1 cellular context compared by ENCODE assay signal in the genomic region with DNA sequence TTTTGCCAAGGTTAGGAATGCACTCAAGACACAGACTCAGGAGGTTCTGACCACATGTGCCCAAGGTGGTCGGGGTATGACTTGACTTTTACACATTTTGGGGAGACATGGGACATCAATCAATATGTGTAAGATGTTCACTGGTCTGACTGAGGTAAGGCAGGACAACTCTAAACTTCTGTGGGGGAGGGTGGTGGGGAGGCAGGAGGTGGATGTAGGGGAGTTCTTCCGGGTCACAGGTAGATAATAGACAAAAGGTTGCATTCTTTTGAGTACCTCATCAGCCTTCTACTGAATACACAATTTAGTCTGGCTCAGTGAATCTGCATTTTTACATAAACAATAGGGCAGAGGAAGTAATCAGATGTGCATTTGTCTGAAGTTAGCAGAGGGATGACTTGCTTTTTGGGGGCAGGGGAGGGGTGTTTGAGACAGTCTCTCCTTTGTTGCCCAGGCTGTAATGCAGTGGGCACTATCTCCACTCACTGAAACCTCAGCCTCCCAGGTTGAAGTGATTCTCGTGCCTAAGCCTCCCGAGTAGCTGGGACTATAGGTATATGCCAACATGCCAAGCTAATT.
A peak's percentile ranks its signal among the peaks of the same experiment; 100 is the strongest.
TF ChIP-seq lines count a peak whose summit lies in the region.

No MANE protein-coding gene starts in this region.

TF ChIP-seq in HepG2, 621 proteins besides CTCF, POLR2A, EP300 and RAD21:
- TF ChIP-seq, protein P1, sequence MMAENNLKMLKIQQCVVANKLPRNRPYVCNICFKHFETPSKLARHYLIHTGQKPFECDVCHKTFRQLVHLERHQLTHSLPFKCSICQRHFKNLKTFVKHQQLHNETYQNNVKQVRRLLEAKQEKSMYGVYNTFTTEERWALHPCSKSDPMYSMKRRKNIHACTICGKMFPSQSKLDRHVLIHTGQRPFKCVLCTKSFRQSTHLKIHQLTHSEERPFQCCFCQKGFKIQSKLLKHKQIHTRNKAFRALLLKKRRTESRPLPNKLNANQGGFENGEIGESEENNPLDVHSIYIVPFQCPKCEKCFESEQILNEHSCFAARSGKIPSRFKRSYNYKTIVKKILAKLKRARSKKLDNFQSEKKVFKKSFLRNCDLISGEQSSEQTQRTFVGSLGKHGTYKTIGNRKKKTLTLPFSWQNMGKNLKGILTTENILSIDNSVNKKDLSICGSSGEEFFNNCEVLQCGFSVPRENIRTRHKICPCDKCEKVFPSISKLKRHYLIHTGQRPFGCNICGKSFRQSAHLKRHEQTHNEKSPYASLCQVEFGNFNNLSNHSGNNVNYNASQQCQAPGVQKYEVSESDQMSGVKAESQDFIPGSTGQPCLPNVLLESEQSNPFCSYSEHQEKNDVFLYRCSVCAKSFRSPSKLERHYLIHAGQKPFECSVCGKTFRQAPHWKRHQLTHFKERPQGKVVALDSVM (CRISPR knock-in tag; IDR thresholded peaks at IDR 0.05): 0 out of 2 replicates have a peak, but pooled peaks have one; percentile 24
- TF ChIP-seq, protein P2, sequence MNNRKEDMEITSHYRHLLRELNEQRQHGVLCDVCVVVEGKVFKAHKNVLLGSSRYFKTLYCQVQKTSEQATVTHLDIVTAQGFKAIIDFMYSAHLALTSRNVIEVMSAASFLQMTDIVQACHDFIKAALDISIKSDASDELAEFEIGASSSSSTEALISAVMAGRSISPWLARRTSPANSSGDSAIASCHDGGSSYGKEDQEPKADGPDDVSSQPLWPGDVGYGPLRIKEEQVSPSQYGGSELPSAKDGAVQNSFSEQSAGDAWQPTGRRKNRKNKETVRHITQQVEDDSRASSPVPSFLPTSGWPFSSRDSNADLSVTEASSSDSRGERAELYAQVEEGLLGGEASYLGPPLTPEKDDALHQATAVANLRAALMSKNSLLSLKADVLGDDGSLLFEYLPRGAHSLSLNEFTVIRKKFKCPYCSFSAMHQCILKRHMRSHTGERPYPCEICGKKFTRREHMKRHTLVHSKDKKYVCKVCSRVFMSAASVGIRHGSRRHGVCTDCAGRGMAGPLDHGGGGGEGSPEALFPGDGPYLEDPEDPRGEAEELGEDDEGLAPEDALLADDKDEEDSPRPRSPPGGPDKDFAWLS (CRISPR knock-in tag; IDR thresholded peaks at IDR 0.05; ENCODE audit: borderline replicate concordance): no peak
